Comparison of ENCODE assay signal across 1 cellular context in the genomic region with DNA sequence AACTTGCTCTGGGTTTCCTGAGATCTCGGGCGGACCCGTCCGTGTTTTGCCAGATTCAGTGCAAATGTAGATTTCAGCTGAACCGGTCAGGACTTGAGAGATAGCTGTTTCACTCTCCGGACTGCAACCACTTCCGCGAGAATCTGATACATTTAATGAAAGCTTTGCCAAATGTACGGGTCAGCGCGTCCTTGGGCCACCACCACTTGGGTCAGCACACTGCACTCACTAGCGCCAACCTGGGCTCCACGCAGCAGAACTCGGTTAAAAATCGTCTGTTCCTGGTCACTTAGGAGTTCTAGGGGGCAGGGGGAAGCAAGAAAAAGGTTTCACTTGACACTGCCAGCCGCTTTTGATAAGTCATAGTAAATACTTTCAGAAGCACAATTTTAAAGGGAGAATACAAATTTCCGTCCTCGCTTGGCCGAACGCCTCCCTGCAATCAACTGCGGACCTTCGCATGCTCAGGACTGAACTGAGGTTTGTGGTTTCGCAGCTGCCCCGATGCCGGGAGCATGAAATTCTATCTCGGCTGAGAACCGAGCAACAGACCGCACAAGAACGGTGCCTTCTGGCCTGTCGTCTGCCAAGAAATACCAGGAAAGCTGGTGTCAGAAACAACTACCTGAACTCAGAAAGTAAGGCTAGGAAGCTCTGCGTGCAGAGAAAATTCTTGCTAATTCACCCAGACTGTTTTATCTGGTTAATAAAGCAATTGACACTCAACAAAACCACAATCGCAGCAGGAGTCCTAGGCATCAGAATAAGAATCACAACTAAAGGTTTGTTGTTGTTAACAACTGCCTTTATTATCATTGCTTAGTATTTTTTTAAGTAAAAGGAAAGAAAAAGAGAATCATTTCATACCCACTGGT.
TF ChIP-seq lines count a peak whose summit lies in the region.

No MANE protein-coding gene starts in this region.

TF ChIP-seq in SK-N-SH, 30 proteins besides CTCF, POLR2A, EP300 and RAD21 (continued from another document):
- TF ChIP-seq, protein P1, sequence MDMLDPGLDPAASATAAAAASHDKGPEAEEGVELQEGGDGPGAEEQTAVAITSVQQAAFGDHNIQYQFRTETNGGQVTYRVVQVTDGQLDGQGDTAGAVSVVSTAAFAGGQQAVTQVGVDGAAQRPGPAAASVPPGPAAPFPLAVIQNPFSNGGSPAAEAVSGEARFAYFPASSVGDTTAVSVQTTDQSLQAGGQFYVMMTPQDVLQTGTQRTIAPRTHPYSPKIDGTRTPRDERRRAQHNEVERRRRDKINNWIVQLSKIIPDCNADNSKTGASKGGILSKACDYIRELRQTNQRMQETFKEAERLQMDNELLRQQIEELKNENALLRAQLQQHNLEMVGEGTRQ (IDR thresholded peaks at IDR 0.05; ENCODE audit: borderline replicate concordance, low read depth, low read length), result no peak
- TF ChIP-seq, protein P2, sequence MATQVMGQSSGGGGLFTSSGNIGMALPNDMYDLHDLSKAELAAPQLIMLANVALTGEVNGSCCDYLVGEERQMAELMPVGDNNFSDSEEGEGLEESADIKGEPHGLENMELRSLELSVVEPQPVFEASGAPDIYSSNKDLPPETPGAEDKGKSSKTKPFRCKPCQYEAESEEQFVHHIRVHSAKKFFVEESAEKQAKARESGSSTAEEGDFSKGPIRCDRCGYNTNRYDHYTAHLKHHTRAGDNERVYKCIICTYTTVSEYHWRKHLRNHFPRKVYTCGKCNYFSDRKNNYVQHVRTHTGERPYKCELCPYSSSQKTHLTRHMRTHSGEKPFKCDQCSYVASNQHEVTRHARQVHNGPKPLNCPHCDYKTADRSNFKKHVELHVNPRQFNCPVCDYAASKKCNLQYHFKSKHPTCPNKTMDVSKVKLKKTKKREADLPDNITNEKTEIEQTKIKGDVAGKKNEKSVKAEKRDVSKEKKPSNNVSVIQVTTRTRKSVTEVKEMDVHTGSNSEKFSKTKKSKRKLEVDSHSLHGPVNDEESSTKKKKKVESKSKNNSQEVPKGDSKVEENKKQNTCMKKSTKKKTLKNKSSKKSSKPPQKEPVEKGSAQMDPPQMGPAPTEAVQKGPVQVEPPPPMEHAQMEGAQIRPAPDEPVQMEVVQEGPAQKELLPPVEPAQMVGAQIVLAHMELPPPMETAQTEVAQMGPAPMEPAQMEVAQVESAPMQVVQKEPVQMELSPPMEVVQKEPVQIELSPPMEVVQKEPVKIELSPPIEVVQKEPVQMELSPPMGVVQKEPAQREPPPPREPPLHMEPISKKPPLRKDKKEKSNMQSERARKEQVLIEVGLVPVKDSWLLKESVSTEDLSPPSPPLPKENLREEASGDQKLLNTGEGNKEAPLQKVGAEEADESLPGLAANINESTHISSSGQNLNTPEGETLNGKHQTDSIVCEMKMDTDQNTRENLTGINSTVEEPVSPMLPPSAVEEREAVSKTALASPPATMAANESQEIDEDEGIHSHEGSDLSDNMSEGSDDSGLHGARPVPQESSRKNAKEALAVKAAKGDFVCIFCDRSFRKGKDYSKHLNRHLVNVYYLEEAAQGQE (IDR thresholded peaks at IDR 0.05; ENCODE audit: low read depth, low read length), result no peak
- no peak for TF ChIP-seq EZH2phosphoT487 (IDR thresholded peaks at IDR 0.05; ENCODE audit: borderline replicate concordance, low read depth)
- 0 out of 2 replicates have a peak, but pooled peaks have one; percentile 1 for TF ChIP-seq TAF1 (IDR thresholded peaks at IDR 0.05; ENCODE audit: borderline replicate concordance, low read depth, low read length)
- TF ChIP-seq MXI1 (IDR thresholded peaks at IDR 0.05; ENCODE audit: low read depth, low read length), result no peak
- no peak for TF ChIP-seq RCOR1 (IDR thresholded peaks at IDR 0.05; ENCODE audit: low read length)
- TF ChIP-seq GABPA (IDR thresholded peaks at IDR 0.05; ENCODE audit: low read depth), result 0 out of 2 replicates have a peak, but pooled peaks have one; percentile 15
- no peak for TF ChIP-seq FOXM1 (IDR thresholded peaks at IDR 0.05; ENCODE audit: low read depth)
- TF ChIP-seq, protein P3, sequence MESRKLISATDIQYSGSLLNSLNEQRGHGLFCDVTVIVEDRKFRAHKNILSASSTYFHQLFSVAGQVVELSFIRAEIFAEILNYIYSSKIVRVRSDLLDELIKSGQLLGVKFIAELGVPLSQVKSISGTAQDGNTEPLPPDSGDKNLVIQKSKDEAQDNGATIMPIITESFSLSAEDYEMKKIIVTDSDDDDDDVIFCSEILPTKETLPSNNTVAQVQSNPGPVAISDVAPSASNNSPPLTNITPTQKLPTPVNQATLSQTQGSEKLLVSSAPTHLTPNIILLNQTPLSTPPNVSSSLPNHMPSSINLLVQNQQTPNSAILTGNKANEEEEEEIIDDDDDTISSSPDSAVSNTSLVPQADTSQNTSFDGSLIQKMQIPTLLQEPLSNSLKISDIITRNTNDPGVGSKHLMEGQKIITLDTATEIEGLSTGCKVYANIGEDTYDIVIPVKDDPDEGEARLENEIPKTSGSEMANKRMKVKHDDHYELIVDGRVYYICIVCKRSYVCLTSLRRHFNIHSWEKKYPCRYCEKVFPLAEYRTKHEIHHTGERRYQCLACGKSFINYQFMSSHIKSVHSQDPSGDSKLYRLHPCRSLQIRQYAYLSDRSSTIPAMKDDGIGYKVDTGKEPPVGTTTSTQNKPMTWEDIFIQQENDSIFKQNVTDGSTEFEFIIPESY (IDR thresholded peaks at IDR 0.05; ENCODE audit: borderline replicate concordance, low read depth), result no peak
